24 cellular contexts compared by ENCODE assay signal in genomic region chr10:114575417-114576131, GRCh38.
A peak's percentile ranks its signal among the peaks of the same experiment; 100 is the strongest.
DNase-seq lines count a peak whose midpoint lies in the region; ATAC-seq and TF ChIP-seq lines count a peak whose summit lies in the region.
"Had no signal": no experiment of that assay in that cellular context is flagged by ENCODE, and none has a peak within 500 bp of the region (broad histone marks: within the 10 kb centered on the region; RNA-seq: fewer than 3 reads in every experiment).

No MANE protein-coding gene starts in this region.

- H3K9me3 Mint-ChIP-seq in activated naive CD4-positive, alpha-beta T cell treated with anti-CD3 and anti-CD28 coated beads, Interleukin-2, amount 50 U/mL, for 72 hours, result no peaks in the 10 kb centered on the region
- H3K9me3 Mint-ChIP-seq: CD4-positive, alpha-beta memory T cell; naive thymus-derived CD4-positive, alpha-beta T cell; stimulated activated naive B cell treated with anti-CD40 and anti-IgM and Interleukin-4, amounts not matched to agents 10 μg/mL and 1 μg/mL and 100 μg/mL, for 72 hours had no signal

- WGBS in suprapubic skin, result 61% methylated on average over 9 of the region's 9 CpGs

- TF ChIP-seq EP300 in suprapubic skin (IDR thresholded peaks at IDR 0.05), result no peak

- H3K27ac ChIP-seq in suprapubic skin, result peak overlapping the region; percentile 78
- H3K27ac ChIP-seq: cardiac muscle cell, epithelial cell of prostate, foreskin keratinocyte, KMS-11 had no signal

- no peak for TF ChIP-seq POLR2A in suprapubic skin (IDR thresholded peaks at IDR 0.05)

- H3K27me3 ChIP-seq in suprapubic skin, result no peaks in the 10 kb centered on the region
- H3K27me3 ChIP-seq: cardiac muscle cell, foreskin keratinocyte had no signal

- TF ChIP-seq CTCF in omental fat pad (IDR thresholded peaks at IDR 0.05) (no peak), suprapubic skin (IDR thresholded peaks at IDR 0.05) (no peak)

- peak; percentile 56 for DNase-seq in astrocyte of the hippocampus (ENCODE audit: low read depth, low spot score)
- DNase-seq in Right ventricle myocardium superior, result no peak
- DNase-seq in omental fat pad (ENCODE audit: low spot score), result no peak
- no peak for DNase-seq in suprapubic skin (ENCODE audit: low spot score in 2 of 2)
- no peak for DNase-seq in activated CD4-positive, CD25-positive, alpha-beta regulatory T cell (lab: John Stamatoyannopoulos, UW)
- no peak for DNase-seq in retina
- DNase-seq in activated naive CD4-positive, alpha-beta T cell treated with anti-CD3 and anti-CD28 coated beads, Interleukin-2, amount 50 U/mL, for 72 hours (ENCODE audit: low spot score in 2 of 2), result no peak
- DNase-seq: activated CD8-positive, alpha-beta T cell treated with anti-CD3 and anti-CD28 coated beads, Interleukin-2, amount 10 ng/mL, durations not matched to agents 7 days and 5 days; activated gamma-delta T cell; amniotic stem cell; CD4-positive, alpha-beta memory T cell; islet precursor cell; MV-4-11; naive thymus-derived CD4-positive, alpha-beta T cell; NCI-H2171 treated with DMSO at 0.1 percent for 48 hours; NCI-H526; RPMI8226; small intestine; stimulated activated CD4-positive, alpha-beta T cell treated with anti-CD3 and anti-CD28 coated beads, Interleukin-2, amount 100 ng/mL, for 24 hours; stimulated activated naive B cell treated with anti-CD40 and anti-IgM and Interleukin-4, amounts not matched to agents 10 μg/mL and 1 μg/mL and 100 μg/mL, for 72 hours had no signal

- ATAC-seq in Right ventricle myocardium superior (ENCODE audit: poor library complexity) (peak; percentile 9), omental fat pad (ENCODE audit: low FRiP score) (peak; percentile 65)
- no peak for ATAC-seq in activated naive CD4-positive, alpha-beta T cell treated with anti-CD3 and anti-CD28 coated beads, Interleukin-2, amount 50 U/mL, for 72 hours
- ATAC-seq: activated CD8-positive, alpha-beta T cell treated with anti-CD3 and anti-CD28 coated beads, Interleukin-2, amount 10 ng/mL, durations not matched to agents 7 days and 5 days; naive thymus-derived CD4-positive, alpha-beta T cell; stimulated activated naive B cell treated with anti-CD40 and anti-IgM and Interleukin-4, amounts not matched to agents 10 μg/mL and 1 μg/mL and 100 μg/mL, for 72 hours had no signal

- H3K9me3 ChIP-seq in suprapubic skin, result no peaks in the 10 kb centered on the region

- peaks cover 35% of the 10 kb centered on the region for H3K4me1 ChIP-seq in suprapubic skin
- H3K4me1 ChIP-seq: foreskin keratinocyte had no signal

- H3K27ac Mint-ChIP-seq in activated naive CD4-positive, alpha-beta T cell treated with anti-CD3 and anti-CD28 coated beads, Interleukin-2, amount 50 U/mL, for 72 hours, result no peak overlapping the region
- H3K27ac Mint-ChIP-seq: activated CD8-positive, alpha-beta T cell treated with anti-CD3 and anti-CD28 coated beads, Interleukin-2, amount 10 ng/mL, durations not matched to agents 7 days and 5 days; CD4-positive, alpha-beta memory T cell; naive thymus-derived CD4-positive, alpha-beta T cell; stimulated activated naive B cell treated with anti-CD40 and anti-IgM and Interleukin-4, amounts not matched to agents 10 μg/mL and 1 μg/mL and 100 μg/mL, for 72 hours had no signal

- H3K4me3 ChIP-seq in suprapubic skin, result no peak overlapping the region
- H3K4me3 ChIP-seq: cardiac muscle cell had no signal

- H3K36me3 Mint-ChIP-seq in activated naive CD4-positive, alpha-beta T cell treated with anti-CD3 and anti-CD28 coated beads, Interleukin-2, amount 50 U/mL, for 72 hours, result no peaks in the 10 kb centered on the region
- H3K36me3 Mint-ChIP-seq: CD4-positive, alpha-beta memory T cell; naive thymus-derived CD4-positive, alpha-beta T cell; stimulated activated naive B cell treated with anti-CD40 and anti-IgM and Interleukin-4, amounts not matched to agents 10 μg/mL and 1 μg/mL and 100 μg/mL, for 72 hours had no signal

- intact Hi-C loops in Right ventricle myocardium superior (cut with DNase I), result no loop called here

- no peaks in the 10 kb centered on the region for H3K36me3 ChIP-seq in suprapubic skin

Comparison
In these comparisons a context has a peak if more than half of its experiments do, and no peak if none do; other contexts are left out.
1. ATAC-seq: peak in Right ventricle myocardium superior (single experiment) and omental fat pad (single experiment); none in activated naive CD4-positive, alpha-beta T cell treated with anti-CD3 and anti-CD28 coated beads, Interleukin-2, amount 50 U/mL, for 72 hours (0 of 2).